2 cellular contexts compared by ENCODE assay signal in genomic region chr3:192833177-192833890, GRCh38.
A peak's percentile ranks its signal among the peaks of the same experiment; 100 is the strongest.
TF ChIP-seq lines count a peak whose summit lies in the region.

No MANE protein-coding gene starts in this region.

TF ChIP-seq in A549, 52 proteins besides CTCF, POLR2A, EP300 and RAD21 (continued from another document):
- TF ChIP-seq HMGXB4 (CRISPR knock-in tag; IDR thresholded peaks at IDR 0.05; ENCODE audit: borderline replicate concordance), result no peak
- TF ChIP-seq REST (IDR thresholded peaks at IDR 0.05), result no peak
- no peak for TF ChIP-seq RARB (CRISPR knock-in tag; IDR thresholded peaks at IDR 0.05)
- peak; percentile 32 to 67; a peak in 2 of 4 replicates for TF ChIP-seq CEBPB (IDR thresholded peaks at IDR 0.05)
- no peak for TF ChIP-seq MYC (IDR thresholded peaks at IDR 0.05; ENCODE audit: borderline replicate concordance, low read length)
- TF ChIP-seq ZNF302 (CRISPR knock-in tag; IDR thresholded peaks at IDR 0.05), result no peak

TF ChIP-seq in GM23338, 12 proteins besides CTCF, POLR2A, EP300 and RAD21 (continued from another document):
- TF ChIP-seq ZNF462 (CRISPR knock-in tag; IDR thresholded peaks at IDR 0.05), result no peak
- TF ChIP-seq EZH2phosphoT487 (IDR thresholded peaks at IDR 0.05; ENCODE audit: unreplicated experiment), result no peak
- no peak for TF ChIP-seq POLR2AphosphoS5 (IDR thresholded peaks at IDR 0.05; ENCODE audit: low read depth)
